In genomic region chr19:18470153-18470552, GRCh38 we compare ENCODE assay signal across 8 cellular contexts. TPM values are rescaled to one million over a fixed set of nuclear protein-coding genes. Genes with fewer than 3 reads are reported as not detected.
DNase-seq lines count a peak whose midpoint lies in the region; ATAC-seq and TF ChIP-seq lines count a peak whose summit lies in the region.

No MANE protein-coding gene starts in this region.

- no peak overlapping the region for H3K27ac ChIP-seq in GM23248
- peak overlapping the region in 1 of 2 donors; percentile 55 for H3K27ac ChIP-seq in left lung

- peak overlapping the region; percentile 65 for H3K27ac Mint-ChIP-seq in activated T-helper 17 cell treated with anti-CD3 and anti-CD28 coated beads, Interleukin-2, amount 50 U/mL, for 72 hours

- no peaks in the 10 kb centered on the region for H3K9me2 ChIP-seq in GM23248 (ENCODE audit: insufficient read depth)

- no peaks in the 10 kb centered on the region for H3K27me3 Mint-ChIP-seq in activated T-helper 17 cell treated with anti-CD3 and anti-CD28 coated beads, Interleukin-2, amount 50 U/mL, for 72 hours

- TF ChIP-seq CTCF in left lung (IDR thresholded peaks at IDR 0.05): peak; percentile 23 to 24

- H3K4me1 Mint-ChIP-seq in activated T-helper 17 cell treated with anti-CD3 and anti-CD28 coated beads, Interleukin-2, amount 50 U/mL, for 72 hours: peaks cover 18% of the 10 kb centered on the region

- peaks cover 5% of the 10 kb centered on the region; the same call in 1 of the 2 replicates for H3F3A ChIP-seq in GM23248 (ENCODE audit: insufficient read depth)

- 68 to 79% methylated on average over 4 to 5 of the region's 5 CpGs for WGBS in GM23248 (ENCODE audit: low coverage in 1 of 2, low lambda C conversion rate in 2 of 2, missing lambda C conversion rate in 2 of 2), 2 experiments

- no peak overlapping the region for H3K9ac ChIP-seq in GM23248

- H3K79me2 ChIP-seq in GM23248 (ENCODE audit: insufficient read depth): peaks cover 98% of the 10 kb centered on the region

- H3K4me1 ChIP-seq in GM23248 (ENCODE audit: insufficient read depth): peaks cover 5% of the 10 kb centered on the region
- H3K4me1 ChIP-seq in left lung: peaks cover 7 to 65% of the 10 kb centered on the region in 2 donors

- no peak overlapping the region for H3K4me3 ChIP-seq in GM23248
- no peak overlapping the region for H3K4me3 ChIP-seq in left lung

- no peaks in the 10 kb centered on the region for H3K36me3 ChIP-seq in GM23248 (ENCODE audit: low read depth)
- peaks cover 0 to 47% of the 10 kb centered on the region in 2 donors for H3K36me3 ChIP-seq in left lung

- H3K36me3 Mint-ChIP-seq in activated T-helper 17 cell treated with anti-CD3 and anti-CD28 coated beads, Interleukin-2, amount 50 U/mL, for 72 hours (ENCODE audit: low read depth): peaks cover 41% of the 10 kb centered on the region

- H3K9me3 ChIP-seq in GM23248 (ENCODE audit: low read depth) (no peaks in the 10 kb centered on the region), left lung (no peaks in the 10 kb centered on the region)

- H3K27me3 ChIP-seq in GM23248 (replicated peaks; ENCODE audit: insufficient read depth) (no peaks in the 10 kb centered on the region), left lung (no peaks in the 10 kb centered on the region)

- ATAC-seq in activated T-helper 17 cell treated with anti-CD3 and anti-CD28 coated beads, Interleukin-2, amount 50 U/mL, for 72 hours (replicated peaks): peak; percentile 36
- peak; percentile 52 for ATAC-seq in left lung
- ATAC-seq in GM21390 (IDR thresholded peaks at IDR 0.05; ENCODE audit: unreplicated experiment): no peak
- ATAC-seq in GM18858 (IDR thresholded peaks at IDR 0.05; ENCODE audit: unreplicated experiment): no peak

- no peaks in the 10 kb centered on the region for H3K9me3 Mint-ChIP-seq in activated T-helper 17 cell treated with anti-CD3 and anti-CD28 coated beads, Interleukin-2, amount 50 U/mL, for 72 hours

- no peak overlapping the region for H2AFZ ChIP-seq in GM23248

- intact Hi-C loops in left lung (cut with DNase I): no loop called here

- DNase-seq in AML-193 (lab: John Stamatoyannopoulos, UW) (peak; percentile 15 to 23), GM23248 (peak; percentile 34), left lung (peak in 1 of 2 donors; percentile 82), NCI-H1694 (lab: John Stamatoyannopoulos, UW) (no peak), GM19240 (ENCODE audit: insufficient read length, low spot score) (no peak)

- no peak overlapping the region for H3K4me2 ChIP-seq in GM23248 (ENCODE audit: unreplicated experiment)

- no peak overlapping the region for H3K4me3 Mint-ChIP-seq in activated T-helper 17 cell treated with anti-CD3 and anti-CD28 coated beads, Interleukin-2, amount 50 U/mL, for 72 hours

- 0 out of 2 replicates have a peak, but pooled peaks cover 5% of the 10 kb centered on the region for H4K20me1 ChIP-seq in GM23248 (ENCODE audit: insufficient read depth)

- in situ Hi-C loops in GM23248 (cut with MboI): loop anchor here (25.0 kb wide), 2 partner anchors 117 to 367 kb away; partner anchors contain the start of genes REX1BD and UPF1

RNA-seq across cellular contexts. Expression of gene ISYNA1, which starts 32.2 kb away (rescaled TPM):
- 5.5 and 8.9 TPM in 2 replicates for total RNA-seq in GM23248 (2014; rRNA removed; shearing (Covaris generic))
- polyA plus RNA-seq in GM23248 (2016; fragmentation: Nextera tagmentation; extraction: Ambion mirVana): 12.3 and 17.2 TPM in 2 replicates
- 10 to 100 TPM; 15.9 to 22.0 TPM for total RNA-seq in activated T-helper 17 cell treated with anti-CD3 and anti-CD28 coated beads, Interleukin-2, amount 50 U/mL, for 72 hours
- 10 to 100 TPM; 22.8 to 43.9 TPM for total RNA-seq in left lung

RNA-seq across cellular contexts. Expression of gene SSBP4, which starts 51.0 kb away (rescaled TPM):
- 156 and 169 TPM in 2 replicates for total RNA-seq in GM23248 (2014; rRNA removed; shearing (Covaris generic))
- polyA plus RNA-seq in GM23248 (2016; fragmentation: Nextera tagmentation; extraction: Ambion mirVana): 46.5 and 46.9 TPM in 2 replicates
- total RNA-seq in activated T-helper 17 cell treated with anti-CD3 and anti-CD28 coated beads, Interleukin-2, amount 50 U/mL, for 72 hours: 100 to 1,000 TPM in 1 of 2 donors, 10 to 100 TPM in 1; 73.8 to 169 TPM
- total RNA-seq in left lung: 10 to 100 TPM; 49.8 to 79.9 TPM

RNA-seq across cellular contexts. Expression of gene ELL, which starts 51.7 kb away (rescaled TPM):
- 22.1 and 24.2 TPM in 2 replicates for total RNA-seq in GM23248 (2014; rRNA removed; shearing (Covaris generic))
- 16.4 and 17.1 TPM in 2 replicates for polyA plus RNA-seq in GM23248 (2016; fragmentation: Nextera tagmentation; extraction: Ambion mirVana)
- total RNA-seq in activated T-helper 17 cell treated with anti-CD3 and anti-CD28 coated beads, Interleukin-2, amount 50 U/mL, for 72 hours: 10 to 100 TPM; 23.7 to 41.8 TPM
- total RNA-seq in left lung: 10 to 100 TPM; 13.3 to 22.9 TPM

Comparison
In these comparisons a context has a peak if more than half of its experiments do, and no peak if none do; other contexts are left out.
1. DNase-seq: peak in AML-193 (2 of 2) and GM23248 (single experiment); none in NCI-H1694 (single experiment) and GM19240 (single experiment).
2. ATAC-seq: peak in activated T-helper 17 cell treated with anti-CD3 and anti-CD28 coated beads, Interleukin-2, amount 50 U/mL, for 72 hours (single experiment) and left lung (single experiment); none in GM21390 (single experiment) and GM18858 (single experiment).